In genomic region chr20:472889-473292, GRCh38 we compare ENCODE assay signal across 22 cellular contexts. TPM values are rescaled to one million over a fixed set of nuclear protein-coding genes. Genes with fewer than 3 reads are reported as not detected.
A peak's percentile ranks its signal among the peaks of the same experiment; 100 is the strongest.
DNase-seq lines count a peak whose midpoint lies in the region; ATAC-seq, FAIRE-seq and TF ChIP-seq lines count a peak whose summit lies in the region.
"Had no signal": no experiment of that assay in that cellular context is flagged by ENCODE, and none has a peak within 500 bp of the region (broad histone marks: within the 10 kb centered on the region; RNA-seq: fewer than 3 reads in every experiment).

No MANE protein-coding gene starts in this region.

- peaks cover 14% of the 10 kb centered on the region for H3K36me3 Mint-ChIP-seq in Calu3 (ENCODE audit: insufficient read depth, unreplicated experiment)
- peaks cover 59% of the 10 kb centered on the region for H3K36me3 Mint-ChIP-seq in WTC11
- H3K36me3 Mint-ChIP-seq in stimulated activated naive B cell treated with anti-CD40 and anti-IgM and Interleukin-4, amounts not matched to agents 10 μg/mL and 1 μg/mL and 100 μg/mL, for 72 hours: peaks cover 21 to 32% of the 10 kb centered on the region in 2 donors

- DNase-seq in A549 (ENCODE audit: low read depth in 1 of 2, low spot score in 1 of 2) (no peak), Calu3 (no peak), WTC11 (ENCODE audit: low spot score) (no peak), left colon (no peak), sciatic nerve (ENCODE audit: low spot score) (no peak)
- DNase-seq in stimulated activated naive B cell treated with anti-CD40 and anti-IgM and Interleukin-4, amounts not matched to agents 10 μg/mL and 1 μg/mL and 100 μg/mL, for 72 hours: no peak
- DNase-seq: CD4-positive, CD25-positive, alpha-beta regulatory T cell; KG1; NCI-H1105 treated with DMSO at 0.1 percent for 48 hours; NCI-H2029 treated with DMSO at 0.1 percent for 48 hours; NCI-H2171; NCI-H345; NCI-H524; NCI-H774 had no signal

- no TSS peak for BruUV-seq in Calu3 (replicated peaks; lab: Mats Ljungman, UMichigan)

- no peak for FAIRE-seq in A549 (lab: Jason Lieb, UNC)
- FAIRE-seq: G401.6, GM18507, GM19239, RCC 7860 had no signal

- H3K9me3 Mint-ChIP-seq in Calu3 (ENCODE audit: low read depth, unreplicated experiment): peaks cover 4% of the 10 kb centered on the region
- H3K9me3 Mint-ChIP-seq in WTC11: peaks cover 60% of the 10 kb centered on the region
- H3K9me3 Mint-ChIP-seq in stimulated activated naive B cell treated with anti-CD40 and anti-IgM and Interleukin-4, amounts not matched to agents 10 μg/mL and 1 μg/mL and 100 μg/mL, for 72 hours: peaks cover 0 to 6% of the 10 kb centered on the region in 2 donors

- CTCF ChIA-PET in A549 (lab: Yijun Ruan, JAX): interaction anchor here (1.1 to 4.8 kb wide), 9 partner anchors 9 to 119 kb away, joined by 3 to 29 read pairs (median 10); partner anchors contain the start of gene TBC1D20
- CTCF ChIA-PET in Calu3 (lab: Charles Lee): no interaction called here
- CTCF ChIA-PET in WTC11 (lab: Charles Lee): no interaction called here

- no peaks in the 10 kb centered on the region for H3K4me1 ChIP-seq in A549
- H3K4me1 ChIP-seq: SJSA1 had no signal

- no peak overlapping the region for H3K4me2 ChIP-seq in A549

- TF ChIP-seq EP300 in A549 (IDR thresholded peaks at IDR 0.05): no peak

- H3K27ac ChIP-seq in A549: no peak overlapping the region
- H3K27ac ChIP-seq: SJSA1 had no signal

- POLR2A ChIA-PET in A549 (lab: Yijun Ruan, JAX) (no interaction called here), WTC11 (lab: Charles Lee) (no interaction called here)

- H3K4me1 Mint-ChIP-seq in Calu3 (ENCODE audit: low read depth, unreplicated experiment) (no peaks in the 10 kb centered on the region), WTC11 (no peaks in the 10 kb centered on the region)
- H3K4me1 Mint-ChIP-seq in stimulated activated naive B cell treated with anti-CD40 and anti-IgM and Interleukin-4, amounts not matched to agents 10 μg/mL and 1 μg/mL and 100 μg/mL, for 72 hours: peaks cover 6 to 13% of the 10 kb centered on the region in 2 donors

- no peak for TF ChIP-seq POLR2A in A549 (IDR thresholded peaks at IDR 0.05; ENCODE audit: low read length)

- TF ChIP-seq CTCF in A549 (IDR thresholded peaks at IDR 0.05) (no peak), Calu3 (IDR thresholded peaks at IDR 0.05; ENCODE audit: unreplicated experiment) (no peak), WTC11 (IDR thresholded peaks at IDR 0.05) (no peak)

- ATAC-seq in A549: peak; percentile 26 to 54; a peak in 3 of 6 replicates
- ATAC-seq in WTC11: no peak
- peak; percentile 7 for ATAC-seq in left colon
- no peak for ATAC-seq in GM21367 (IDR thresholded peaks at IDR 0.05; ENCODE audit: unreplicated experiment)
- ATAC-seq in stimulated activated naive B cell treated with anti-CD40 and anti-IgM and Interleukin-4, amounts not matched to agents 10 μg/mL and 1 μg/mL and 100 μg/mL, for 72 hours (replicated peaks): no peak
- ATAC-seq in sciatic nerve: no peak
- ATAC-seq in HG03135 (IDR thresholded peaks at IDR 0.05; ENCODE audit: unreplicated experiment): no peak
- ATAC-seq: Right ventricle myocardium inferior had no signal

- 93% methylated on average over 1 of the region's 1 CpG for WGBS in A549 (ENCODE audit: missing lambda C conversion rate)

- intact Hi-C loops in Calu3 (cut with micrococcal nuclease; ENCODE audit: unreplicated experiment): no loop called here
- intact Hi-C loops in left colon (cut with DNase I, micrococcal nuclease): no loop called here
- intact Hi-C loops in sciatic nerve (cut with DNase I): no loop called here

- H3K4me3 ChIP-seq in A549: no peak overlapping the region
- H3K4me3 ChIP-seq: SJSA1 had no signal

- H3K9me3 ChIP-seq in A549: peaks cover 5% of the 10 kb centered on the region; the same call in 2 of the 3 replicates

- TF ChIP-seq RAD21 in A549 (conservative IDR thresholded peaks at IDR 0.05 in 1 of 2, IDR thresholded peaks at IDR 0.05 in 1 of 2): no peak

- peak overlapping the region; percentile 54 for H3K27ac Mint-ChIP-seq in Calu3 (ENCODE audit: unreplicated experiment)
- H3K27ac Mint-ChIP-seq in WTC11: no peak overlapping the region
- no peak overlapping the region for H3K27ac Mint-ChIP-seq in stimulated activated naive B cell treated with anti-CD40 and anti-IgM and Interleukin-4, amounts not matched to agents 10 μg/mL and 1 μg/mL and 100 μg/mL, for 72 hours

- H3K4me3 Mint-ChIP-seq in Calu3 (ENCODE audit: low read depth, unreplicated experiment): no peak overlapping the region
- no peak overlapping the region for H3K4me3 Mint-ChIP-seq in WTC11
- no peak overlapping the region for H3K4me3 Mint-ChIP-seq in stimulated activated naive B cell treated with anti-CD40 and anti-IgM and Interleukin-4, amounts not matched to agents 10 μg/mL and 1 μg/mL and 100 μg/mL, for 72 hours
- H3K4me3 Mint-ChIP-seq: CD4-positive, CD25-positive, alpha-beta regulatory T cell had no signal

- H3K27me3 Mint-ChIP-seq in Calu3 (ENCODE audit: unreplicated experiment) (peaks cover 3% of the 10 kb centered on the region), WTC11 (ENCODE audit: low read depth) (peaks cover 44% of the 10 kb centered on the region)
- H3K27me3 Mint-ChIP-seq in stimulated activated naive B cell treated with anti-CD40 and anti-IgM and Interleukin-4, amounts not matched to agents 10 μg/mL and 1 μg/mL and 100 μg/mL, for 72 hours: peaks cover 8 to 9% of the 10 kb centered on the region in 2 donors

TF ChIP-seq in A549, 52 proteins besides CTCF, POLR2A, EP300 and RAD21:
- TF ChIP-seq ZNF302 (CRISPR knock-in tag; IDR thresholded peaks at IDR 0.05): no peak
TF ChIP-seq in A549: peak in this region for 0.

TF ChIP-seq in WTC11, 78 proteins besides CTCF, POLR2A, EP300 and RAD21:
- TF ChIP-seq AR (CRISPR knock-in tag; IDR thresholded peaks at IDR 0.05): 0 out of 2 replicates have a peak, but pooled peaks have one; percentile 16
- no peak for TF ChIP-seq NFYB (CRISPR knock-in tag; conservative IDR thresholded peaks at IDR 0.05; ENCODE audit: low read depth)
- TF ChIP-seq ZNF423 (CRISPR knock-in tag; IDR thresholded peaks at IDR 0.05): no peak
TF ChIP-seq in WTC11: peak in this region for 1.

RNA-seq across cellular contexts. Expression of gene TBC1D20, which starts 10.6 kb away (rescaled TPM):
- polyA plus RNA-seq in A549 (2011; rRNA removed) (43.4 and 53.9 TPM in 2 replicates), A549 (2017; fragmentation: RNase III; extraction: RNeasy Plus Mini Kit Qiagen cat#74134 plus additional on column Dnase treatment) (24.5 to 28.0 TPM (median 27.7 TPM) in 3 replicates)
- polyA plus RNA-seq in A549 (2012; cell fraction: cytosol; rRNA removed): 36.6 and 40.3 TPM in 2 replicates
- 22.8 and 27.9 TPM in 2 replicates for polyA plus RNA-seq in A549 (2012; cell fraction: nucleus; rRNA removed)
- 79.0 and 91.9 TPM in 2 replicates for polyA minus RNA-seq in A549 (2011; rRNA and poly(A)+ RNA removed)
- total RNA-seq in Calu3 (2022) (15.0 and 18.7 TPM in 2 replicates), WTC11 (2021) (14.6 to 15.6 TPM (median 15.4 TPM) in 3 replicates), left colon (10 to 100 TPM; 29.0 to 32.3 TPM), sciatic nerve (32.5 TPM)

Comparison
In these comparisons a context has a peak if more than half of its experiments do, and no peak if none do; other contexts are left out.
1. ATAC-seq: peak in A549 (2 of 2) and left colon (single experiment); none in WTC11 (single experiment), GM21367 (single experiment), stimulated activated naive B cell treated with anti-CD40 and anti-IgM and Interleukin-4, amounts not matched to agents 10 μg/mL and 1 μg/mL and 100 μg/mL, for 72 hours (0 of 2), sciatic nerve (single experiment) and HG03135 (single experiment).